ENCODE assay signal across 9 cellular contexts in genomic region chr2:235666240-235666781, GRCh38.
DNase-seq lines count a peak whose midpoint lies in the region; ATAC-seq and TF ChIP-seq lines count a peak whose summit lies in the region.
"Had no signal": no experiment of that assay in that cellular context is flagged by ENCODE, and none has a peak within 500 bp of the region (broad histone marks: within the 10 kb centered on the region; RNA-seq: fewer than 3 reads in every experiment).

No MANE protein-coding gene starts in this region.

- no peak for TF ChIP-seq CTCF in WI38 (IDR thresholded peaks at IDR 0.05; ENCODE audit: low read depth, low read length)
- TF ChIP-seq CTCF in osteocyte (IDR thresholded peaks at IDR 0.05), result no peak

- H3K4me3 Mint-ChIP-seq in osteocyte (ENCODE audit: unreplicated experiment), result peak overlapping the region; percentile 67

- peaks cover 6% of the 10 kb centered on the region for H3K27me3 ChIP-seq in H7 (ENCODE audit: control insufficient read depth, insufficient read depth, low read length)

- no peaks in the 10 kb centered on the region for H3K27me3 Mint-ChIP-seq in osteocyte (ENCODE audit: unreplicated experiment)

- H3K4me3 ChIP-seq in WI38 (ENCODE audit: low read depth, low read length) (peak overlapping the region; percentile 41), H7 (ENCODE audit: insufficient read depth, low read depth, low read length) (no peak overlapping the region)

- no peaks in the 10 kb centered on the region for H3K36me3 Mint-ChIP-seq in osteocyte (ENCODE audit: unreplicated experiment)

- intact Hi-C loops in Right ventricle myocardium superior (cut with DNase I), result loop anchor here (5.0 kb wide), 1 partner anchor 69 kb away; no protein-coding TSS in a partner anchor

- peak overlapping the region; percentile 67 for H3K27ac Mint-ChIP-seq in osteocyte (ENCODE audit: unreplicated experiment)

- no peaks in the 10 kb centered on the region for H3K9me3 Mint-ChIP-seq in osteocyte (ENCODE audit: unreplicated experiment)
- H3K9me3 Mint-ChIP-seq: naive thymus-derived CD8-positive, alpha-beta T cell had no signal

- H3K4me1 Mint-ChIP-seq in osteocyte (ENCODE audit: unreplicated experiment), result peaks cover 17% of the 10 kb centered on the region

- no peaks in the 10 kb centered on the region for H3K36me3 ChIP-seq in H7 (replicated peaks; ENCODE audit: control insufficient read depth, insufficient read depth, low read length)

- DNase-seq in DMS 273 (lab: John Stamatoyannopoulos, UW; ENCODE audit: unreplicated experiment), result peak; percentile 89
- peak; percentile 86 for DNase-seq in NCI-H1417 treated with DMSO at 0.1 percent for 48 hours (lab: John Stamatoyannopoulos, UW)
- DNase-seq in Right ventricle myocardium superior, result no peak
- DNase-seq in osteocyte (ENCODE audit: extremely low spot score, unreplicated experiment), result no peak
- no peak for DNase-seq in H7

- ATAC-seq in Right ventricle myocardium superior (ENCODE audit: poor library complexity) (peak; percentile 63), GM18502 (IDR thresholded peaks at IDR 0.05; ENCODE audit: poor library complexity, unreplicated experiment) (no peak), HG03139 (IDR thresholded peaks at IDR 0.05; ENCODE audit: unreplicated experiment) (no peak)
- ATAC-seq: naive thymus-derived CD8-positive, alpha-beta T cell had no signal

Comparison
In these comparisons a context has a peak if more than half of its experiments do, and no peak if none do; other contexts are left out.
1. DNase-seq: peak in DMS 273 (single experiment) and NCI-H1417 treated with DMSO at 0.1 percent for 48 hours (single experiment); none in Right ventricle myocardium superior (single experiment), osteocyte (single experiment) and H7 (single experiment).